19 cellular contexts compared by ENCODE assay signal in genomic region chr16:64982581-64982980, GRCh38.
A peak's percentile ranks its signal among the peaks of the same experiment; 100 is the strongest.
DNase-seq lines count a peak whose midpoint lies in the region; ATAC-seq and TF ChIP-seq lines count a peak whose summit lies in the region.
"Had no signal": no experiment of that assay in that cellular context is flagged by ENCODE, and none has a peak within 500 bp of the region (broad histone marks: within the 10 kb centered on the region; RNA-seq: fewer than 3 reads in every experiment).

No MANE protein-coding gene starts in this region.

- H3K4me1 Mint-ChIP-seq in WTC11: peaks cover 5% of the 10 kb centered on the region; the same call in 1 of the 2 replicates
- H3K4me1 Mint-ChIP-seq: CD8-positive, alpha-beta memory T cell had no signal

- CTCF ChIA-PET in WTC11 (lab: Charles Lee): no interaction called here

- TF ChIP-seq CTCF in AG10803 (conservative IDR thresholded peaks at IDR 0.05; ENCODE audit: low read length) (no peak), fibroblast of mammary gland (conservative IDR thresholded peaks at IDR 0.05; ENCODE audit: control insufficient read depth, insufficient read depth, low read depth, low read length) (no peak), WTC11 (IDR thresholded peaks at IDR 0.05) (no peak)

- H3K4me3 ChIP-seq in AG10803 (ENCODE audit: low read length): no peak overlapping the region
- no peak overlapping the region for H3K4me3 ChIP-seq in adipocyte (ENCODE audit: low read length)
- H3K4me3 ChIP-seq in fibroblast of mammary gland (ENCODE audit: control insufficient read depth, low read depth, low read length): no peak overlapping the region
- no peak overlapping the region for H3K4me3 ChIP-seq in skeletal muscle cell (ENCODE audit: low read depth, low read length)
- H3K4me3 ChIP-seq: PC-9, SJSA1 had no signal

- H3K36me3 Mint-ChIP-seq in WTC11: no peaks in the 10 kb centered on the region
- H3K36me3 Mint-ChIP-seq: CD8-positive, alpha-beta memory T cell had no signal

- peaks cover 57% of the 10 kb centered on the region for H3K36me3 ChIP-seq in adipocyte (ENCODE audit: control insufficient read depth, insufficient read depth, low read length, severe bottlenecking)

- peaks cover 6% of the 10 kb centered on the region for H3K4me1 ChIP-seq in adipocyte (ENCODE audit: control insufficient read depth, insufficient read depth, low read length)
- H3K4me1 ChIP-seq: SJSA1 had no signal

- H3K9ac ChIP-seq in adipocyte (ENCODE audit: low read length): no peak overlapping the region

- H3K27me3 Mint-ChIP-seq in WTC11 (ENCODE audit: low read depth): no peaks in the 10 kb centered on the region
- H3K27me3 Mint-ChIP-seq: CD8-positive, alpha-beta memory T cell had no signal

- H3K27me3 ChIP-seq in adipocyte (replicated peaks; ENCODE audit: control insufficient read depth, insufficient read depth, low read length): no peaks in the 10 kb centered on the region
- H3K27me3 ChIP-seq: SJSA1 had no signal

- no peak for ATAC-seq in WTC11

- H3K27ac Mint-ChIP-seq in WTC11: no peak overlapping the region
- H3K27ac Mint-ChIP-seq: CD8-positive, alpha-beta memory T cell had no signal

- POLR2A ChIA-PET in WTC11 (lab: Charles Lee): no interaction called here

- no peaks in the 10 kb centered on the region for H3K9me3 ChIP-seq in adipocyte (ENCODE audit: control insufficient read depth, low read length)
- H3K9me3 ChIP-seq: SJSA1 had no signal

- H3K9me3 Mint-ChIP-seq in WTC11: no peaks in the 10 kb centered on the region
- H3K9me3 Mint-ChIP-seq: HFFc6 had no signal

- DNase-seq in AG10803 (ENCODE audit: low read depth) (peak; percentile 80), adipocyte (ENCODE audit: low read depth) (peak; percentile 51), fibroblast of mammary gland (ENCODE audit: low read depth) (peak; percentile 52), skeletal muscle cell (ENCODE audit: low read depth) (peak; percentile 49), SK-N-DZ (ENCODE audit: low spot score) (no peak), WTC11 (ENCODE audit: low spot score) (no peak), T-helper 1 cell (no peak)
- DNase-seq: C1 segment of cervical spinal cord; CD8-positive, alpha-beta memory T cell; H7; HFFc6; KBM-7; MV-4-11; NCI-H1417; NCI-H187; NCI-H226; NCI-H526; PC-9 had no signal

- no peak overlapping the region for H3K4me3 Mint-ChIP-seq in WTC11
- H3K4me3 Mint-ChIP-seq: CD8-positive, alpha-beta memory T cell; HFFc6 had no signal

TF ChIP-seq in WTC11, 78 proteins besides CTCF, POLR2A, EP300 and RAD21:
- no peak for TF ChIP-seq CREB1 (CRISPR knock-in tag; IDR thresholded peaks at IDR 0.05)
TF ChIP-seq in WTC11: peak in this region for 0.

Comparison
In these comparisons a context has a peak if more than half of its experiments do, and no peak if none do; other contexts are left out.
1. DNase-seq: peak in AG10803 (single experiment), adipocyte (single experiment), fibroblast of mammary gland (single experiment) and skeletal muscle cell (single experiment); none in SK-N-DZ (single experiment), WTC11 (single experiment) and T-helper 1 cell (0 of 5).